19 cellular contexts compared by ENCODE assay signal in the genomic region with DNA sequence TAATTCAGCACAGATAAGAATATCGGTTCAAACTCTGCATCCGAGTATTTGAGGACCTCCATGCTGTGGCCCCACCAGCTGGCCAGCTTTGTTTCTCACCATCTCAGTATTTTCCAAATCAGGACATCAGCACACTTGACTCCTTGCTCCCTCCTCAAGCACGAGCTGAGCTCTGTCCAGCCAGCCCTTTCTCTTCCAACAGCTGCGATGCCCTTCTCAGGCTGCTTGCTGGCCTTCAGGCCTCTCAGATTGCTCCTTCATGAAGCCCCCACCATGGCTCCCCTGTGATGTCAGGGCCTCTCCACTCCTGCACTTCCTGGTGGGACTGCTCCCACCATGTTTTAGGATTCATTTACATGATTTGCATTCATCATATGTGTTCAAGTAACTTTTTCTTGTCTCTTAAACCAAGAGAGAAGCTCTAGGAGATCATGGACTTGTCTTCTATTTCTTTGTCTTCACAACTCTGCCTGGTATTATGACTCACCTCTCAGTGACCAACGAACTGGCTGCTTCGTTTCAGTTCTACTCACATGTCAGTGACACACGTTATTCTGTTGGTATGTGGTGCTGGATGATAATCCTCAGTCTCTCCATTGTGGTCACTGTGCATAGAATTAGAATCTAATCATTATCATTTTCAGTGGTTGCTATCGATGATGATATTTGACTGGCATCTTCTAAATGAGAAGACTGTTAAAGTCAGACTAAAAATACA.
DNase-seq lines count a peak whose midpoint lies in the region; ATAC-seq and TF ChIP-seq lines count a peak whose summit lies in the region.
"Had no signal": no experiment of that assay in that cellular context is flagged by ENCODE, and none has a peak within 500 bp of the region (broad histone marks: within the 10 kb centered on the region; RNA-seq: fewer than 3 reads in every experiment).

No MANE protein-coding gene starts in this region.

- H3K27ac Mint-ChIP-seq in endodermal cell: no peak overlapping the region
- H3K27ac Mint-ChIP-seq: activated CD8-positive, alpha-beta T cell treated with anti-CD3 and anti-CD28 coated beads, Interleukin-2, amount 10 ng/mL, durations not matched to agents 7 days and 5 days; type B pancreatic cell had no signal

- H3K4me1 ChIP-seq in adipocyte (ENCODE audit: control insufficient read depth, insufficient read depth, low read length) (no peaks in the 10 kb centered on the region), sigmoid colon (no peaks in the 10 kb centered on the region), endodermal cell (ENCODE audit: control insufficient read depth, insufficient read depth, low read length) (no peaks in the 10 kb centered on the region)
- H3K4me1 ChIP-seq: HAP-1 had no signal

- TF ChIP-seq POLR2A in sigmoid colon (IDR thresholded peaks at IDR 0.05): no peak

- CTCF ChIA-PET in AG04450 (lab: Charles Lee): no interaction called here

- H3K4me3 ChIP-seq in AG04450 (ENCODE audit: low read depth, low read length) (no peak overlapping the region), adipocyte (ENCODE audit: low read length) (no peak overlapping the region), sigmoid colon (no peak overlapping the region), endodermal cell (ENCODE audit: low read length) (no peak overlapping the region)
- H3K4me3 ChIP-seq: HAP-1, ovary had no signal

- DNase-seq in AG04450 (ENCODE audit: low read depth, low spot score) (peak; percentile 30), HPDE6-E6E7 (ENCODE audit: extremely low spot score) (peak; percentile 43), adipocyte (ENCODE audit: low read depth) (peak; percentile 19), hepatic stellate cell (ENCODE audit: low spot score) (peak; percentile 15), sigmoid colon (no peak), endodermal cell (no peak)
- DNase-seq in stimulated activated naive CD4-positive, alpha-beta T cell (lab: John Stamatoyannopoulos, UW): no peak
- DNase-seq: activated CD8-positive, alpha-beta T cell treated with anti-CD3 and anti-CD28 coated beads, Interleukin-2, amount 10 ng/mL, durations not matched to agents 7 days and 5 days; AML-193; caudate nucleus; DMS79; NCI-H1417; NCI-H510A; ovary; stimulated activated CD8-positive, alpha-beta memory T cell treated with anti-CD3 and anti-CD28 coated beads, Interleukin-4, amount 100 ng/mL, for 48 hours had no signal

- POLR2A ChIA-PET in AG04450 (lab: Yijun Ruan, JAX): no interaction called here

- no peak overlapping the region for H3K27ac ChIP-seq in AG04450 (ENCODE audit: low read depth, low read length)
- H3K27ac ChIP-seq in sigmoid colon: no peak overlapping the region
- no peak overlapping the region for H3K27ac ChIP-seq in endodermal cell (ENCODE audit: low read depth, low read length)
- H3K27ac ChIP-seq: ovary had no signal

- no peak overlapping the region for H3K9ac ChIP-seq in adipocyte (ENCODE audit: low read length)
- H3K9ac ChIP-seq in endodermal cell (ENCODE audit: extremely low read depth, low read length, poor library complexity, severe bottlenecking): no peak overlapping the region

- no peaks in the 10 kb centered on the region for H3K36me3 ChIP-seq in adipocyte (ENCODE audit: control insufficient read depth, insufficient read depth, low read length, severe bottlenecking)
- no peaks in the 10 kb centered on the region for H3K36me3 ChIP-seq in sigmoid colon
- H3K36me3 ChIP-seq in endodermal cell (ENCODE audit: control insufficient read depth, insufficient read depth, low read length): no peaks in the 10 kb centered on the region
- H3K36me3 ChIP-seq: HAP-1, ovary had no signal

- TF ChIP-seq CTCF in AG04450 (IDR thresholded peaks at IDR 0.05; ENCODE audit: low read depth, low read length) (no peak), sigmoid colon (IDR thresholded peaks at IDR 0.05) (no peak), endodermal cell (conservative IDR thresholded peaks at IDR 0.05) (no peak)

- ATAC-seq in GM19023 (IDR thresholded peaks at IDR 0.05; ENCODE audit: unreplicated experiment): no peak
- ATAC-seq: activated CD8-positive, alpha-beta T cell treated with anti-CD3 and anti-CD28 coated beads, Interleukin-2, amount 10 ng/mL, durations not matched to agents 7 days and 5 days; Panc1 had no signal

- 88% methylated on average over 8 of the region's 8 CpGs for WGBS in sigmoid colon, 2 donors
- 85 to 98% methylated on average over 4 to 8 of the region's 8 CpGs for WGBS in endodermal cell (ENCODE audit: insufficient coverage in 1 of 2, insufficient read length in 1 of 2), 2 experiments

- no peak overlapping the region for H3K4me3 Mint-ChIP-seq in endodermal cell
- H3K4me3 Mint-ChIP-seq: activated CD8-positive, alpha-beta T cell treated with anti-CD3 and anti-CD28 coated beads, Interleukin-2, amount 10 ng/mL, durations not matched to agents 7 days and 5 days; type B pancreatic cell had no signal

- H3K9me3 ChIP-seq in AG04450 (ENCODE audit: control insufficient read depth, insufficient read depth, low read length) (peaks cover 2% of the 10 kb centered on the region; the same call in 1 of the 2 replicates), adipocyte (ENCODE audit: control insufficient read depth, low read length) (no peaks in the 10 kb centered on the region), sigmoid colon (no peaks in the 10 kb centered on the region), endodermal cell (ENCODE audit: control insufficient read depth, low read length) (no peaks in the 10 kb centered on the region)
- H3K9me3 ChIP-seq: HAP-1, ovary had no signal

- no peaks in the 10 kb centered on the region for H3K27me3 Mint-ChIP-seq in endodermal cell (ENCODE audit: insufficient read depth)
- H3K27me3 Mint-ChIP-seq: type B pancreatic cell had no signal

- intact Hi-C loops in sigmoid colon (cut with DNase I): no loop called here

- no peaks in the 10 kb centered on the region for H3K36me3 Mint-ChIP-seq in endodermal cell (ENCODE audit: low read depth)
- H3K36me3 Mint-ChIP-seq: type B pancreatic cell had no signal

- no peak for TF ChIP-seq EP300 in sigmoid colon (IDR thresholded peaks at IDR 0.05)

- H3K9me3 Mint-ChIP-seq in endodermal cell: no peaks in the 10 kb centered on the region

- H3K27me3 ChIP-seq in AG04450 (ENCODE audit: control insufficient read depth, insufficient read depth, low read length): no peaks in the 10 kb centered on the region
- no peaks in the 10 kb centered on the region for H3K27me3 ChIP-seq in adipocyte (replicated peaks; ENCODE audit: control insufficient read depth, insufficient read depth, low read length)
- H3K27me3 ChIP-seq in sigmoid colon: no peaks in the 10 kb centered on the region
- no peaks in the 10 kb centered on the region for H3K27me3 ChIP-seq in endodermal cell (ENCODE audit: control insufficient read depth, insufficient read depth, low read length, poor library complexity, severe bottlenecking)
- H3K27me3 ChIP-seq: ovary had no signal

- H3K4me1 Mint-ChIP-seq in endodermal cell: no peaks in the 10 kb centered on the region

Comparison
In these comparisons a context has a peak if more than half of its experiments do, and no peak if none do; other contexts are left out.
1. DNase-seq: peak in AG04450 (single experiment), HPDE6-E6E7 (single experiment), adipocyte (single experiment) and hepatic stellate cell (single experiment); none in sigmoid colon (single experiment), endodermal cell (single experiment) and stimulated activated naive CD4-positive, alpha-beta T cell (0 of 6).